In genomic region chr12:102740157-102741032, GRCh38 we compare ENCODE assay signal across 9 cellular contexts.
DNase-seq lines count a peak whose midpoint lies in the region; ATAC-seq, FAIRE-seq and TF ChIP-seq lines count a peak whose summit lies in the region.
"Had no signal": no experiment of that assay in that cellular context is flagged by ENCODE, and none has a peak within 500 bp of the region (broad histone marks: within the 10 kb centered on the region; RNA-seq: fewer than 3 reads in every experiment).

No MANE protein-coding gene starts in this region.

- 6% methylated on average over 3 of the region's 3 CpGs for WGBS in SK-N-SH (ENCODE audit: low lambda C conversion rate)

- TF ChIP-seq CTCF in SK-N-SH (IDR thresholded peaks at IDR 0.05), result peak; percentile 64

- no peak overlapping the region for H3K4me3 ChIP-seq in SK-N-SH (ENCODE audit: low read depth in 2 of 2, low read length in 1 of 2)

- H3K9me2 ChIP-seq in SK-N-SH, result no peaks in the 10 kb centered on the region

- no peaks in the 10 kb centered on the region; a peak in 1 of 4 replicates for H3K4me1 ChIP-seq in SK-N-SH (ENCODE audit: control insufficient read depth in 1 of 2, insufficient read depth in 2 of 2, low read depth in 1 of 2, low read length in 1 of 2)

- no peaks in the 10 kb centered on the region for H3F3A ChIP-seq in SK-N-SH (replicated peaks; ENCODE audit: insufficient read depth)

- POLR2A ChIA-PET in SK-N-SH (lab: Yijun Ruan, JAX), result no interaction called here

- CTCF ChIA-PET in SK-N-SH (lab: Yijun Ruan, JAX), result interaction anchor here (1.2 to 1.3 kb wide), 2 partner anchors 9 to 256 kb away, joined by 3 read pairs; no protein-coding TSS in a partner anchor

- ATAC-seq in left lobe of liver (peak; percentile 52), HG02885 (IDR thresholded peaks at IDR 0.05; ENCODE audit: poor library complexity, unreplicated experiment) (no peak), HG02759 (IDR thresholded peaks at IDR 0.05; ENCODE audit: unreplicated experiment) (no peak)
- no peak for ATAC-seq in activated CD4-positive, CD25-positive, alpha-beta regulatory T cell treated with anti-CD3 and anti-CD28 coated beads, Interleukin-2, amount 50 U/mL, for 24 hours

- peak; percentile 16 for DNase-seq in COR-L47 (lab: John Stamatoyannopoulos, UW)
- peak; percentile 30 for DNase-seq in HTR-8/SVneo (ENCODE audit: insufficient read length, low spot score)
- DNase-seq in SK-N-SH, result no peak
- DNase-seq in left lobe of liver (ENCODE audit: low spot score), result no peak
- no peak for DNase-seq in activated CD4-positive, CD25-positive, alpha-beta regulatory T cell treated with anti-CD3 and anti-CD28 coated beads, Interleukin-2, amount 50 U/mL, for 72 hours
- DNase-seq: T1000 had no signal

- H3K27ac ChIP-seq in SK-N-SH (ENCODE audit: low read depth in 2 of 2, low read length in 1 of 2), result peak overlapping the region; percentile 16 to 60; a peak in 2 of 4 replicates

- no peaks in the 10 kb centered on the region for H3K9me3 ChIP-seq in SK-N-SH

- no peak overlapping the region for H3K4me2 ChIP-seq in SK-N-SH

- H3K27me3 ChIP-seq in SK-N-SH (ENCODE audit: insufficient read depth), result no peaks in the 10 kb centered on the region

- no peaks in the 10 kb centered on the region for H3K79me2 ChIP-seq in SK-N-SH (ENCODE audit: insufficient read depth)

- no peaks in the 10 kb centered on the region for H4K20me1 ChIP-seq in SK-N-SH (ENCODE audit: insufficient read depth)

- H2AFZ ChIP-seq in SK-N-SH (ENCODE audit: low read depth), result no peak overlapping the region

- FAIRE-seq in HTR-8/SVneo (lab: Jason Lieb, UNC), result peak; percentile 28

- no peak overlapping the region for H3K9ac ChIP-seq in SK-N-SH

- peak; percentile 53 for TF ChIP-seq RAD21 in SK-N-SH (IDR thresholded peaks at IDR 0.05; ENCODE audit: low read length)

- no peaks in the 10 kb centered on the region for H3K36me3 ChIP-seq in SK-N-SH (replicated peaks in 1 of 2; ENCODE audit: control insufficient read depth in 1 of 2, insufficient read depth in 2 of 2, low read length in 1 of 2)

- TF ChIP-seq EP300 in SK-N-SH (IDR thresholded peaks at IDR 0.05; ENCODE audit: borderline replicate concordance in 1 of 2, low read depth in 1 of 2, low read length in 1 of 2), result no peak

TF ChIP-seq in SK-N-SH, 30 proteins besides CTCF, POLR2A, EP300 and RAD21:
- TF ChIP-seq TCF12 (IDR thresholded peaks at IDR 0.05) (peak; percentile 42), SMC3 (IDR thresholded peaks at IDR 0.05; ENCODE audit: low read depth, low read length) (peak; percentile 29), PBX3 (IDR thresholded peaks at IDR 0.05) (peak; percentile 41; the same call in 1 of the 2 replicates), RFX5 (IDR thresholded peaks at IDR 0.05; ENCODE audit: low read length) (no peak)

Comparison
In these comparisons a context has a peak if more than half of its experiments do, and no peak if none do; other contexts are left out.
1. DNase-seq: peak in COR-L47 (single experiment) and HTR-8/SVneo (single experiment); none in SK-N-SH (single experiment), left lobe of liver (single experiment) and activated CD4-positive, CD25-positive, alpha-beta regulatory T cell treated with anti-CD3 and anti-CD28 coated beads, Interleukin-2, amount 50 U/mL, for 72 hours (single experiment).